Comparison of ENCODE assay signal across 7 cellular contexts in the genomic region with DNA sequence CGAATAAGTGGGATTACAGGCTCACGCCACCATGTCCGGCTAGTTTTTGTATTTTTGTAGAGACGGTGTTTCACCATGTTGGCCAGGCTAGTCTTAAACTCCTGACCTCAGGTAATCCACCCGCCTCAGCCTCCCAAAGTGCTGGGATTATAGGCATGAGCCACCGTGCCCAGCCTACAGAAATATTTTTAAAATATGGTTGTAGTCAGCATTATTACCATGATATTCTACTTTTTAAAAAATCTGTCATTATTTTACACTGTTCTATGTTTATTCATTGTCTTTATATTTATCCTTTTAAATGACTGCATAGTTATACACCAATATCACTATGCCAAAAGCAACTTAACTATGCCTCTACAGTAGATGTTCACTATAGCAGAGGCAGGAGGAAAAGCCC.
"Had no signal": no experiment of that assay in that cellular context is flagged by ENCODE, and none has a peak within 500 bp of the region (broad histone marks: within the 10 kb centered on the region; RNA-seq: fewer than 3 reads in every experiment).

No MANE protein-coding gene starts in this region.

- H3K36me3 Mint-ChIP-seq: IgD-negative memory B cell had no signal

- H3K4me1 Mint-ChIP-seq: IgD-negative memory B cell had no signal

- H3K27ac ChIP-seq: HL-60, KMS-11 had no signal

- H3K27me3 Mint-ChIP-seq: IgD-negative memory B cell had no signal

- FAIRE-seq: HepG2, HTR-8/SVneo had no signal

- DNase-seq: KBM-7, KG1 had no signal

- H3K9ac ChIP-seq: KMS-11 had no signal

- H3K4me3 Mint-ChIP-seq: IgD-negative memory B cell had no signal

- ATAC-seq: HepG2 had no signal

- H3K4me2 ChIP-seq: KMS-11 had no signal
